13 cellular contexts compared by ENCODE assay signal in genomic region chr7:1692500-1693418, GRCh38. TPM values are rescaled to one million over a fixed set of nuclear protein-coding genes. Genes with fewer than 3 reads are reported as not detected.
DNase-seq lines count a peak whose midpoint lies in the region; ATAC-seq and TF ChIP-seq lines count a peak whose summit lies in the region.
"Had no signal": no experiment of that assay in that cellular context is flagged by ENCODE, and none has a peak within 500 bp of the region (broad histone marks: within the 10 kb centered on the region; RNA-seq: fewer than 3 reads in every experiment).

No MANE protein-coding gene starts in this region.

- no peak for TF ChIP-seq CTCF in WERI-Rb-1 (IDR thresholded peaks at IDR 0.05; ENCODE audit: low read depth, low read length)

- H3K9me3 Mint-ChIP-seq in stimulated activated memory B cell treated with anti-CD40 and anti-IgM and Interleukin-4, amounts not matched to agents 10 μg/mL and 1 μg/mL and 100 μg/mL, for 72 hours: peaks cover 13% of the 10 kb centered on the region

- H3K4me1 Mint-ChIP-seq in stimulated activated memory B cell treated with anti-CD40 and anti-IgM and Interleukin-4, amounts not matched to agents 10 μg/mL and 1 μg/mL and 100 μg/mL, for 72 hours: no peaks in the 10 kb centered on the region

- DNase-seq in H7 (peak; percentile 12), WERI-Rb-1 (peak; percentile 5), left lobe of liver (ENCODE audit: low spot score) (peak; percentile 38)
- DNase-seq: erythroblast; islet precursor cell; NCI-H1436 treated with DMSO at 0.1 percent for 48 hours; NCI-H2227 treated with DMSO at 0.1 percent for 48 hours; NK-92 treated with Interleukin-12 subunit alpha and Interleukin-12 subunit beta, amount 100 ng/mL, for 24 hours had no signal

- H3K4me3 Mint-ChIP-seq in stimulated activated memory B cell treated with anti-CD40 and anti-IgM and Interleukin-4, amounts not matched to agents 10 μg/mL and 1 μg/mL and 100 μg/mL, for 72 hours: no peak overlapping the region

- no peak overlapping the region for H3K27ac ChIP-seq in WERI-Rb-1
- H3K27ac ChIP-seq: parathyroid adenoma had no signal

- H3K27me3 ChIP-seq in H7 (ENCODE audit: control insufficient read depth, insufficient read depth, low read length): no peaks in the 10 kb centered on the region
- H3K27me3 ChIP-seq in WERI-Rb-1 (ENCODE audit: insufficient read depth, low read depth, severe bottlenecking): no peaks in the 10 kb centered on the region

- H3K36me3 ChIP-seq in H7 (replicated peaks; ENCODE audit: control insufficient read depth, insufficient read depth, low read length) (no peaks in the 10 kb centered on the region), WERI-Rb-1 (peaks cover 47% of the 10 kb centered on the region)

- H3K27ac Mint-ChIP-seq in stimulated activated memory B cell treated with anti-CD40 and anti-IgM and Interleukin-4, amounts not matched to agents 10 μg/mL and 1 μg/mL and 100 μg/mL, for 72 hours: no peak overlapping the region

- H3K9me3 ChIP-seq in WERI-Rb-1 (ENCODE audit: severe bottlenecking): no peaks in the 10 kb centered on the region

- no peaks in the 10 kb centered on the region for H3K36me3 Mint-ChIP-seq in stimulated activated memory B cell treated with anti-CD40 and anti-IgM and Interleukin-4, amounts not matched to agents 10 μg/mL and 1 μg/mL and 100 μg/mL, for 72 hours

- ATAC-seq in left lobe of liver (no peak), GM18907 (IDR thresholded peaks at IDR 0.05; ENCODE audit: unreplicated experiment) (no peak), HG02938 (IDR thresholded peaks at IDR 0.05; ENCODE audit: unreplicated experiment) (no peak), HG03025 (IDR thresholded peaks at IDR 0.05; ENCODE audit: low FRiP score, unreplicated experiment) (no peak)
- ATAC-seq in stimulated activated memory B cell treated with anti-CD40 and anti-IgM and Interleukin-4, amounts not matched to agents 10 μg/mL and 1 μg/mL and 100 μg/mL, for 72 hours: peak; percentile 4

- H3K4me3 ChIP-seq in H7 (ENCODE audit: insufficient read depth, low read depth, low read length) (no peak overlapping the region), WERI-Rb-1 (ENCODE audit: low read depth, low read length) (no peak overlapping the region)

- H3K27me3 Mint-ChIP-seq in stimulated activated memory B cell treated with anti-CD40 and anti-IgM and Interleukin-4, amounts not matched to agents 10 μg/mL and 1 μg/mL and 100 μg/mL, for 72 hours: peaks cover 71% of the 10 kb centered on the region

RNA-seq across cellular contexts. Expression of gene ELFN1, which starts 22.7 kb away (rescaled TPM):
- total RNA-seq in H7 (2014; rRNA removed; shearing (Covaris generic)): 16.0 and 19.9 TPM in 2 replicates
- 17.5 TPM for total RNA-seq in left lobe of liver
